10 cellular contexts compared by ENCODE assay signal in genomic region chr9:129996161-129996849, GRCh38. TPM values are rescaled to one million over a fixed set of nuclear protein-coding genes. Genes with fewer than 3 reads are reported as not detected.
DNase-seq lines count a peak whose midpoint lies in the region; FAIRE-seq and TF ChIP-seq lines count a peak whose summit lies in the region.
"Had no signal": no experiment of that assay in that cellular context is flagged by ENCODE, and none has a peak within 500 bp of the region (broad histone marks: within the 10 kb centered on the region; RNA-seq: fewer than 3 reads in every experiment).

No MANE protein-coding gene starts in this region.

- H4K5ac ChIP-seq in H1 (ENCODE audit: insufficient read length, low read depth, low read length): no peak overlapping the region

- no peak overlapping the region for H2BK120ac ChIP-seq in H1 (replicated peaks; ENCODE audit: low read depth, low read length)

- H3K4me3 ChIP-seq in SK-N-MC (no peak overlapping the region), H1 (ENCODE audit: extremely low read depth in 1 of 4, insufficient read depth in 2 of 4, low read depth in 3 of 4, low read length in 4 of 4) (no peak overlapping the region), skeletal muscle tissue (ENCODE audit: low read length in 3 of 3) (no peak overlapping the region)

- TF ChIP-seq RAD21 in H1 (IDR thresholded peaks at IDR 0.05 in 1 of 2, conservative IDR thresholded peaks at IDR 0.05 in 1 of 2; ENCODE audit: low read depth in 2 of 2, low read length in 2 of 2): no peak

- H3K36me3 ChIP-seq in SK-N-MC (ENCODE audit: insufficient read depth, low read length) (peaks cover 5% of the 10 kb centered on the region), H1 (ENCODE audit: control insufficient read depth in 2 of 4, insufficient read depth in 4 of 4, low read length in 3 of 4) (no peaks in the 10 kb centered on the region; a peak in 1 of 8 replicates), skeletal muscle tissue (ENCODE audit: control insufficient read depth in 3 of 3, insufficient read depth in 3 of 3, low read length in 3 of 3) (peaks cover 0 to 4% (median 2%) of the 10 kb centered on the region in 3 donors)

- no peak overlapping the region for H3K14ac ChIP-seq in H1 (ENCODE audit: insufficient read length)

- DNase-seq in GM12892 (ENCODE audit: insufficient read length): no peak
- DNase-seq in SK-N-MC (ENCODE audit: low read depth, low spot score): no peak
- no peak for DNase-seq in H1 (ENCODE audit: low read depth in 1 of 2, low spot score in 2 of 2)
- no peak for DNase-seq in COLO668 (lab: John Stamatoyannopoulos, UW; ENCODE audit: unreplicated experiment)
- no peak for DNase-seq in SW 1271 (lab: John Stamatoyannopoulos, UW)
- DNase-seq in H4 (ENCODE audit: low spot score): no peak
- DNase-seq in stimulated activated naive CD4-positive, alpha-beta T cell treated with Interleukin-2 at 50 U/mL for 16 hours (lab: John Stamatoyannopoulos, UW): no peak
- DNase-seq: islet precursor cell, NCI-H524 treated with DMSO at 0.1 percent for 48 hours had no signal

- TF ChIP-seq CTCF in H1 (IDR thresholded peaks at IDR 0.05; ENCODE audit: control extremely low read depth in 1 of 3, insufficient read depth in 1 of 3, low read depth in 1 of 3, low read length in 3 of 3): no peak

- no peaks in the 10 kb centered on the region for H4K20me1 ChIP-seq in H1 (replicated peaks in 1 of 2; ENCODE audit: control insufficient read depth in 1 of 2, insufficient read depth in 2 of 2, low read length in 2 of 2)

- CTCF ChIA-PET in H1 (lab: Charles Lee; ENCODE audit: partially characterized antibody): interaction anchor here (1.1 kb wide), 1 partner anchor 34 kb away, joined by 3 read pairs; no protein-coding TSS in a partner anchor

- no peak overlapping the region for H3K9ac ChIP-seq in SK-N-MC (ENCODE audit: insufficient read length)
- no peak overlapping the region for H3K9ac ChIP-seq in H1 (replicated peaks in 1 of 4; ENCODE audit: extremely low read depth in 1 of 4, low read depth in 3 of 4, low read length in 3 of 4)
- H3K9ac ChIP-seq in skeletal muscle tissue (ENCODE audit: low read depth in 1 of 3, low read length in 3 of 3): no peak overlapping the region

- WGBS in H1 (ENCODE audit: extremely low coverage in 1 of 2, insufficient coverage in 1 of 2, insufficient read length in 1 of 2, insufficient replicate concordance in 2 of 2, low coverage in 1 of 2, low lambda C conversion rate in 2 of 2, missing lambda C conversion rate in 1 of 2), 2 experiments: 89% methylated on average over 8 of the region's 8 CpGs; no CpG with 5 or more reads in 1 of the 2 experiments

- TF ChIP-seq EP300 in H1 (IDR thresholded peaks at IDR 0.05; ENCODE audit: borderline replicate concordance in 1 of 2, low read depth in 2 of 2, low read length in 2 of 2): no peak

- H2BK20ac ChIP-seq in H1 (ENCODE audit: low read length): no peak overlapping the region

- POLR2A ChIA-PET in H1 (lab: Charles Lee; ENCODE audit: partially characterized antibody): interaction anchor here (0.5 to 0.8 kb wide), 2 partner anchors 30 to 33 kb away, joined by 3 read pairs; no protein-coding TSS in a partner anchor

- no peaks in the 10 kb centered on the region for H3K23me2 ChIP-seq in H1 (ENCODE audit: low read depth, low read length)

- H2AK5ac ChIP-seq in H1 (ENCODE audit: low read depth, low read length): no peak overlapping the region

- H3K56ac ChIP-seq in H1 (replicated peaks; ENCODE audit: insufficient read length, low read depth, low read length): no peak overlapping the region

- no peak overlapping the region for H2AFZ ChIP-seq in H1 (ENCODE audit: low read length)

- H3K4me1 ChIP-seq in H1 (replicated peaks in 1 of 4; ENCODE audit: control insufficient read depth in 3 of 4, insufficient read depth in 4 of 4, low read length in 3 of 4) (no peaks in the 10 kb centered on the region), skeletal muscle tissue (ENCODE audit: control insufficient read depth in 3 of 3, insufficient read depth in 3 of 3, low read length in 3 of 3) (peaks cover 0 to 4% (median 3%) of the 10 kb centered on the region in 3 donors)

- H3K27ac ChIP-seq in SK-N-MC (peak overlapping the region; percentile 76), H1 (ENCODE audit: low read depth, low read length) (no peak overlapping the region), skeletal muscle tissue (ENCODE audit: low read depth, low read length) (peak overlapping the region; percentile 19)

- FAIRE-seq in GM12892 (lab: Jason Lieb, UNC) (peak; percentile 85), H1 (lab: Jason Lieb, UNC) (no peak)

- 0 out of 2 replicates have a peak, but pooled peaks cover 2% of the 10 kb centered on the region for H3K79me1 ChIP-seq in H1 (ENCODE audit: low read depth, low read length)

- no peak overlapping the region for H3K4me2 ChIP-seq in H1 (ENCODE audit: insufficient read depth in 1 of 2, low read depth in 2 of 2, low read length in 2 of 2)

- no peak overlapping the region for H3K23ac ChIP-seq in H1 (ENCODE audit: insufficient read length)

- no peaks in the 10 kb centered on the region for H3K27me3 ChIP-seq in H1 (replicated peaks in 1 of 4; ENCODE audit: control insufficient read depth in 3 of 4, extremely low read depth in 1 of 4, insufficient read depth in 3 of 4, low read length in 3 of 4)
- no peaks in the 10 kb centered on the region for H3K27me3 ChIP-seq in skeletal muscle tissue (ENCODE audit: control insufficient read depth in 3 of 3, insufficient read depth in 3 of 3, low read length in 3 of 3)

- no peak overlapping the region for H2BK5ac ChIP-seq in H1 (ENCODE audit: low read depth, low read length)

- peak overlapping the region; percentile 19 for H3K18ac ChIP-seq in H1 (ENCODE audit: extremely low read depth, low read length)

- no peak overlapping the region for H2BK15ac ChIP-seq in H1 (ENCODE audit: low read length)

- H3K4ac ChIP-seq in H1 (replicated peaks; ENCODE audit: insufficient read length, low read depth, low read length): no peak overlapping the region

- peak; percentile 50; the same call in 1 of the 2 replicates for TF ChIP-seq POLR2A in GM12892 (IDR thresholded peaks at IDR 0.05; ENCODE audit: low read depth, low read length)
- TF ChIP-seq POLR2A in H1 (IDR thresholded peaks at IDR 0.05; ENCODE audit: control extremely low read depth in 1 of 2, low read depth in 2 of 2, low read length in 2 of 2): no peak

- no peaks in the 10 kb centered on the region; a peak in 1 of 4 replicates for H3K79me2 ChIP-seq in H1 (ENCODE audit: control insufficient read depth in 1 of 2, insufficient read depth in 2 of 2, low read length in 2 of 2)

- no peak overlapping the region for H4K91ac ChIP-seq in H1 (replicated peaks; ENCODE audit: insufficient read length, low read length)

- no peak overlapping the region for H2BK12ac ChIP-seq in H1 (ENCODE audit: low read depth, low read length)

- H4K8ac ChIP-seq in H1 (ENCODE audit: extremely low read depth, insufficient read depth, low read length): no peak overlapping the region

- H3K9me3 ChIP-seq in SK-N-MC (ENCODE audit: low read depth, low read length): no peaks in the 10 kb centered on the region
- no peaks in the 10 kb centered on the region for H3K9me3 ChIP-seq in H1 (ENCODE audit: insufficient read depth in 2 of 2, low read depth in 1 of 2, low read length in 1 of 2)
- no peaks in the 10 kb centered on the region for H3K9me3 ChIP-seq in skeletal muscle tissue (ENCODE audit: control insufficient read depth in 3 of 3, low read length in 3 of 3)

TF ChIP-seq in H1, 55 proteins besides CTCF, POLR2A, EP300 and RAD21:
- TF ChIP-seq BCL11A (IDR thresholded peaks at IDR 0.05; ENCODE audit: low read depth in 2 of 2, low read length in 2 of 2): no peak

RNA-seq across cellular contexts. Expression of gene FNBP1, which starts 46.7 kb away (rescaled TPM):
- 346 TPM for polyA plus RNA-seq in GM12892 (2012; ENCODE audit: missing spikeins)
- 39.7 and 40.9 TPM in 2 replicates for total RNA-seq in H1 (2021; fragmentation: NEBNext Ultra II Directional; extraction: Animal tissue kit (Norgen Biotek cat#: 25700))
- polyA plus RNA-seq in H1 (2011; rRNA removed): 6.7 and 7.2 TPM in 2 replicates
- polyA plus RNA-seq in H1 (2011; cell fraction: cytosol; rRNA removed): 8.4 TPM
- polyA plus RNA-seq in H1 (2011; cell fraction: nucleus; rRNA removed): 7.7 TPM
- polyA plus RNA-seq in H1 (2012, experiment 1 of 2): 17.2 to 21.2 TPM (median 19.9 TPM) in 4 replicates
- polyA plus RNA-seq in H1 (2012, experiment 2 of 2): 4.3 TPM
- 25.0 TPM for polyA plus RNA-seq in H1 (2013, experiment 1 of 2)
- 23.0 TPM for polyA plus RNA-seq in H1 (2013, experiment 2 of 2)
- 10.5 and 29.5 TPM in 2 replicates for polyA minus RNA-seq in H1 (2011; rRNA and poly(A)+ RNA removed)
- polyA minus RNA-seq in H1 (2011; cell fraction: cytosol; rRNA and poly(A)+ RNA removed): 19.4 TPM
- polyA minus RNA-seq in H1 (2011; cell fraction: nucleus; rRNA and poly(A)+ RNA removed): 16.4 TPM
- total RNA-seq in skeletal muscle tissue: 21.9 TPM
- total RNA-seq in H4 (2014; rRNA removed; shearing (Covaris generic)): 19.2 and 24.7 TPM in 2 replicates

RNA-seq across cellular contexts. Expression of gene GPR107, which starts 57.4 kb away (rescaled TPM):
- 9.3 TPM for polyA plus RNA-seq in GM12892 (2012; ENCODE audit: missing spikeins)
- 28.4 and 30.7 TPM in 2 replicates for total RNA-seq in H1 (2021; fragmentation: NEBNext Ultra II Directional; extraction: Animal tissue kit (Norgen Biotek cat#: 25700))
- polyA plus RNA-seq in H1 (2011; rRNA removed): 13.5 and 19.3 TPM in 2 replicates
- polyA plus RNA-seq in H1 (2011; cell fraction: cytosol; rRNA removed): 15.8 TPM
- polyA plus RNA-seq in H1 (2011; cell fraction: nucleus; rRNA removed): 13.9 TPM
- polyA plus RNA-seq in H1 (2012, experiment 1 of 2): 22.0 to 26.4 TPM (median 24.7 TPM) in 4 replicates
- 4.8 TPM for polyA plus RNA-seq in H1 (2012, experiment 2 of 2)
- polyA plus RNA-seq in H1 (2013, experiment 1 of 2): 28.6 TPM
- 31.1 TPM for polyA plus RNA-seq in H1 (2013, experiment 2 of 2)
- 24.0 and 29.9 TPM in 2 replicates for polyA minus RNA-seq in H1 (2011; rRNA and poly(A)+ RNA removed)
- polyA minus RNA-seq in H1 (2011; cell fraction: cytosol; rRNA and poly(A)+ RNA removed): 13.4 TPM
- polyA minus RNA-seq in H1 (2011; cell fraction: nucleus; rRNA and poly(A)+ RNA removed): 15.8 TPM
- 19.8 TPM for total RNA-seq in skeletal muscle tissue
- total RNA-seq in H4 (2014; rRNA removed; shearing (Covaris generic)): 13.0 and 21.3 TPM in 2 replicates
